ENCODE assay signal across 13 cellular contexts in genomic region chr16:84137769-84138357, GRCh38. TPM values are rescaled to one million over a fixed set of nuclear protein-coding genes. Genes with fewer than 3 reads are reported as not detected.
A peak's percentile ranks its signal among the peaks of the same experiment; 100 is the strongest.
DNase-seq lines count a peak whose midpoint lies in the region; ATAC-seq and TF ChIP-seq lines count a peak whose summit lies in the region.
"Had no signal": no experiment of that assay in that cellular context is flagged by ENCODE, and none has a peak within 500 bp of the region (broad histone marks: within the 10 kb centered on the region; RNA-seq: fewer than 3 reads in every experiment).

No MANE protein-coding gene starts in this region.

- POLR2A ChIA-PET in WTC11 (lab: Charles Lee), result no interaction called here

- H3K9me3 Mint-ChIP-seq in WTC11 (0 out of 2 replicates have a peak, but pooled peaks cover 3% of the 10 kb centered on the region), mesothelial cell of epicardium (peaks cover 3% of the 10 kb centered on the region)
- no peaks in the 10 kb centered on the region for H3K9me3 Mint-ChIP-seq in natural killer cell treated with Interleukin-12 subunit alpha and Interleukin-12 subunit beta and Interleukin-15 and Interleukin-18, amount 100 ng/mL, for 72 hours
- H3K9me3 Mint-ChIP-seq: CD4-positive, alpha-beta memory T cell had no signal

- H3K27me3 ChIP-seq in BLaER1 (no peaks in the 10 kb centered on the region), DND-41 (ENCODE audit: insufficient read depth, low read length, poor library complexity) (no peaks in the 10 kb centered on the region)

- H3K27ac ChIP-seq in BLaER1 (no peak overlapping the region), DND-41 (ENCODE audit: low read length) (peak overlapping the region; percentile 57)
- H3K27ac ChIP-seq: SK-N-MC had no signal

- no peak overlapping the region for H2AFZ ChIP-seq in DND-41 (ENCODE audit: low read depth, low read length)

- H3K36me3 Mint-ChIP-seq in WTC11 (0 out of 2 replicates have a peak, but pooled peaks cover 3% of the 10 kb centered on the region), mesothelial cell of epicardium (peaks cover 9% of the 10 kb centered on the region)
- no peaks in the 10 kb centered on the region for H3K36me3 Mint-ChIP-seq in natural killer cell treated with Interleukin-12 subunit alpha and Interleukin-12 subunit beta and Interleukin-15 and Interleukin-18, amount 100 ng/mL, for 72 hours

- no peak overlapping the region for H3K4me3 ChIP-seq in BLaER1
- no peak overlapping the region for H3K4me3 ChIP-seq in DND-41 (ENCODE audit: low read depth in 1 of 2, low read length in 2 of 2)
- H3K4me3 ChIP-seq: SK-N-MC had no signal

- peaks cover 95% of the 10 kb centered on the region for H3K79me2 ChIP-seq in DND-41 (ENCODE audit: insufficient read depth, low read length)

- H3K4me1 Mint-ChIP-seq in WTC11 (peaks cover 56% of the 10 kb centered on the region), mesothelial cell of epicardium (peaks cover 31% of the 10 kb centered on the region)
- peaks cover 9 to 11% of the 10 kb centered on the region in 2 donors for H3K4me1 Mint-ChIP-seq in natural killer cell treated with Interleukin-12 subunit alpha and Interleukin-12 subunit beta and Interleukin-15 and Interleukin-18, amount 100 ng/mL, for 72 hours (ENCODE audit: low read depth in 2 of 2)

- no peak for TF ChIP-seq CTCF in DND-41 (IDR thresholded peaks at IDR 0.05; ENCODE audit: borderline replicate concordance, extremely low read depth, low read length, poor library complexity, severe bottlenecking)
- TF ChIP-seq CTCF in WTC11 (IDR thresholded peaks at IDR 0.05), result no peak
- TF ChIP-seq CTCF in mesothelial cell of epicardium (IDR thresholded peaks at IDR 0.05; ENCODE audit: unreplicated experiment), result no peak

- H3K4me2 ChIP-seq in BLaER1 (peak overlapping the region; percentile 22), DND-41 (ENCODE audit: insufficient read depth, low read length) (no peak overlapping the region)

- no peak for DNase-seq in DND-41
- DNase-seq in WTC11 (ENCODE audit: low spot score), result no peak
- no peak for DNase-seq in mesothelial cell of epicardium (ENCODE audit: low spot score in 2 of 2, unreplicated experiment in 2 of 2)
- DNase-seq in NCI-H526 (lab: John Stamatoyannopoulos, UW), result no peak
- DNase-seq in natural killer cell treated with Interleukin-12 subunit alpha and Interleukin-12 subunit beta and Interleukin-15 and Interleukin-18, amount 100 ng/mL, for 72 hours (ENCODE audit: low spot score), result no peak
- DNase-seq in effector CD8-positive, alpha-beta T cell (lab: John Stamatoyannopoulos, UW), result no peak
- no peak for DNase-seq in amygdala (lab: John Stamatoyannopoulos, UW)
- DNase-seq: CD4-positive, alpha-beta memory T cell; NCI-H1436 treated with DMSO at 0.1 percent for 48 hours had no signal

- H4K20me1 ChIP-seq in BLaER1 (peaks cover 63% of the 10 kb centered on the region), DND-41 (ENCODE audit: insufficient read depth, low read length) (peaks cover 51% of the 10 kb centered on the region)

- H3K27me3 Mint-ChIP-seq in WTC11 (ENCODE audit: low read depth) (no peaks in the 10 kb centered on the region), mesothelial cell of epicardium (ENCODE audit: low read depth) (no peaks in the 10 kb centered on the region)
- H3K27me3 Mint-ChIP-seq in natural killer cell treated with Interleukin-12 subunit alpha and Interleukin-12 subunit beta and Interleukin-15 and Interleukin-18, amount 100 ng/mL, for 72 hours, result no peaks in the 10 kb centered on the region
- H3K27me3 Mint-ChIP-seq: B cell; CD4-positive, alpha-beta memory T cell had no signal

- no peaks in the 10 kb centered on the region for H3K9me3 ChIP-seq in BLaER1
- no peaks in the 10 kb centered on the region for H3K9me3 ChIP-seq in DND-41 (ENCODE audit: insufficient read depth, low read length, severe bottlenecking)

- H3K36me3 ChIP-seq in BLaER1, result no peaks in the 10 kb centered on the region
- peaks cover 9% of the 10 kb centered on the region for H3K36me3 ChIP-seq in DND-41 (ENCODE audit: insufficient read depth, low read length)

- ATAC-seq in DND-41 (ENCODE audit: insufficient read depth, low read depth) (no peak), WTC11 (no peak)
- no peak for ATAC-seq in natural killer cell treated with Interleukin-12 subunit alpha and Interleukin-12 subunit beta and Interleukin-15 and Interleukin-18, amount 100 ng/mL, for 72 hours

- H3K27ac Mint-ChIP-seq in WTC11 (peak overlapping the region; percentile 35; the same call in 1 of the 2 replicates), mesothelial cell of epicardium (peak overlapping the region; percentile 25)
- H3K27ac Mint-ChIP-seq in natural killer cell treated with Interleukin-12 subunit alpha and Interleukin-12 subunit beta and Interleukin-15 and Interleukin-18, amount 100 ng/mL, for 72 hours, result no peak overlapping the region
- H3K27ac Mint-ChIP-seq: B cell had no signal

- H3K9ac ChIP-seq in BLaER1, result no peak overlapping the region
- peak overlapping the region; percentile 4; the same call in 1 of the 2 replicates for H3K9ac ChIP-seq in DND-41 (ENCODE audit: low read depth, low read length)

- no peak overlapping the region for H3K4me3 Mint-ChIP-seq in WTC11
- no peak overlapping the region for H3K4me3 Mint-ChIP-seq in mesothelial cell of epicardium
- no peak overlapping the region for H3K4me3 Mint-ChIP-seq in natural killer cell treated with Interleukin-12 subunit alpha and Interleukin-12 subunit beta and Interleukin-15 and Interleukin-18, amount 100 ng/mL, for 72 hours
- H3K4me3 Mint-ChIP-seq: B cell had no signal

- CTCF ChIA-PET in WTC11 (lab: Charles Lee), result interaction anchor here (0.9 to 2.0 kb wide), 4 partner anchors 21 to 53 kb away, joined by 3 to 10 read pairs (median 4); partner anchors contain the start of genes MBTPS1 and TAF1C

- peaks cover 55% of the 10 kb centered on the region for H3K4me1 ChIP-seq in BLaER1
- peaks cover 70% of the 10 kb centered on the region for H3K4me1 ChIP-seq in DND-41 (ENCODE audit: insufficient read depth, low read length)

TF ChIP-seq in WTC11, 78 proteins besides CTCF, POLR2A, EP300 and RAD21:
- TF ChIP-seq CREB1 (CRISPR knock-in tag; IDR thresholded peaks at IDR 0.05) (no peak), SP1 (CRISPR knock-in tag; conservative IDR thresholded peaks at IDR 0.05) (no peak)

RNA-seq across cellular contexts. Expression of gene HSDL1, which starts 7.1 kb away (rescaled TPM):
- total RNA-seq in WTC11 (2021) (48.6 to 58.1 TPM (median 53.4 TPM) in 3 replicates), mesothelial cell of epicardium (47.6 to 50.0 TPM (median 48.9 TPM) in 3 replicates)
- 10 to 100 TPM in 1 of 2 donors, 1 to 10 TPM in 1; 7.3 to 21.0 TPM for total RNA-seq in natural killer cell treated with Interleukin-12 subunit alpha and Interleukin-12 subunit beta and Interleukin-15 and Interleukin-18, amount 100 ng/mL, for 72 hours

RNA-seq across cellular contexts. Expression of gene DNAAF1, which starts 7.2 kb away (rescaled TPM):
- total RNA-seq in WTC11 (2021) (0.09 to 0.62 TPM (median 0.20 TPM) in 3 replicates), mesothelial cell of epicardium (0.18 to 0.47 TPM (median 0.22 TPM) in 3 replicates)
- total RNA-seq in natural killer cell treated with Interleukin-12 subunit alpha and Interleukin-12 subunit beta and Interleukin-15 and Interleukin-18, amount 100 ng/mL, for 72 hours, result not detected
- total RNA-seq: Daoy had no signal

RNA-seq across cellular contexts. Expression of gene MBTPS1, which starts 21.1 kb away (rescaled TPM):
- total RNA-seq in WTC11 (2021), result 45.1 to 47.4 TPM (median 46.9 TPM) in 3 replicates
- 143 to 146 TPM (median 146 TPM) in 3 replicates for total RNA-seq in mesothelial cell of epicardium
- 10 to 100 TPM; 65.4 to 83.4 TPM for total RNA-seq in natural killer cell treated with Interleukin-12 subunit alpha and Interleukin-12 subunit beta and Interleukin-15 and Interleukin-18, amount 100 ng/mL, for 72 hours

RNA-seq across cellular contexts. Expression of gene TAF1C, which starts 49.0 kb away (rescaled TPM):
- total RNA-seq in WTC11 (2021) (71.2 to 89.7 TPM (median 74.7 TPM) in 3 replicates), mesothelial cell of epicardium (84.0 to 88.6 TPM (median 84.3 TPM) in 3 replicates)
- 10 to 100 TPM; 50.4 to 92.3 TPM for total RNA-seq in natural killer cell treated with Interleukin-12 subunit alpha and Interleukin-12 subunit beta and Interleukin-15 and Interleukin-18, amount 100 ng/mL, for 72 hours

RNA-seq across cellular contexts. Expression of gene ADAD2, which starts 53.1 kb away (rescaled TPM):
- total RNA-seq in WTC11 (2021) (0.71 to 1.6 TPM (median 1.4 TPM) in 3 replicates), mesothelial cell of epicardium (0.34 TPM in 1 of 3 replicates, not detected in the others)
- total RNA-seq in natural killer cell treated with Interleukin-12 subunit alpha and Interleukin-12 subunit beta and Interleukin-15 and Interleukin-18, amount 100 ng/mL, for 72 hours, result not detected
- total RNA-seq: B cell; CD4-positive, alpha-beta memory T cell; Daoy had no signal

Comparison
In these comparisons a context has a peak if more than half of its experiments do, and no peak if none do; other contexts are left out.
1. H3K27ac Mint-ChIP-seq: peak in WTC11 (single experiment) and mesothelial cell of epicardium (single experiment); none in natural killer cell treated with Interleukin-12 subunit alpha and Interleukin-12 subunit beta and Interleukin-15 and Interleukin-18, amount 100 ng/mL, for 72 hours (0 of 2).